In genomic region chr17:75983501-75984181, GRCh38 we compare ENCODE assay signal across 2 cellular contexts.
A peak's percentile ranks its signal among the peaks of the same experiment; 100 is the strongest.
TF ChIP-seq lines count a peak whose summit lies in the region.

No MANE protein-coding gene starts in this region.

TF ChIP-seq in K562, 482 proteins besides CTCF, POLR2A, EP300 and RAD21 (continues in another document):
- TF ChIP-seq NCOA4 (IDR thresholded peaks at IDR 0.05; ENCODE audit: partially characterized antibody), result no peak
- TF ChIP-seq CBFA2T2 (conservative IDR thresholded peaks at IDR 0.05), result 0 out of 2 replicates have a peak, but pooled peaks have one; percentile 1
- no peak for TF ChIP-seq GTF2A2 (tag; IDR thresholded peaks at IDR 0.05)
- TF ChIP-seq NRF1 (conservative IDR thresholded peaks at IDR 0.05 in 1 of 2, IDR thresholded peaks at IDR 0.05 in 1 of 2), result 0 out of 4 replicates have a peak, but pooled peaks of 1 of the 2 experiments have one; percentile 19
- no peak for TF ChIP-seq HNRNPK (IDR thresholded peaks at IDR 0.05; ENCODE audit: low read depth, low read length, poor library complexity, severe bottlenecking)
- TF ChIP-seq ZFP36 (IDR thresholded peaks at IDR 0.05; ENCODE audit: low read depth, low read length, partially characterized antibody), result no peak
- no peak for TF ChIP-seq TBL1XR1 (IDR thresholded peaks at IDR 0.05; ENCODE audit: low read length in 2 of 2)
- no peak for TF ChIP-seq ZNF445 (CRISPR knock-in tag; IDR thresholded peaks at IDR 0.05; ENCODE audit: low read depth)
- TF ChIP-seq, protein P1, sequence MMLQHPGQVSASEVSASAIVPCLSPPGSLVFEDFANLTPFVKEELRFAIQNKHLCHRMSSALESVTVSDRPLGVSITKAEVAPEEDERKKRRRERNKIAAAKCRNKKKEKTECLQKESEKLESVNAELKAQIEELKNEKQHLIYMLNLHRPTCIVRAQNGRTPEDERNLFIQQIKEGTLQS (IDR thresholded peaks at IDR 0.05), result peak; percentile 80
- TF ChIP-seq, protein P1 (CRISPR knock-in tag; conservative IDR thresholded peaks at IDR 0.05), result no peak
- no peak for TF ChIP-seq PHB (CRISPR knock-in tag; IDR thresholded peaks at IDR 0.05)
- TF ChIP-seq ELF1 (tag; IDR thresholded peaks at IDR 0.05), result no peak
- TF ChIP-seq RCOR1 (IDR thresholded peaks at IDR 0.05; ENCODE audit: borderline replicate concordance in 1 of 2, low read depth in 2 of 2, low read length in 2 of 2), result peak in 1 of 2 experiments; percentile 9; a peak in 1 of 4 replicates
- no peak for TF ChIP-seq TCFL5 (CRISPR knock-in tag; conservative IDR thresholded peaks at IDR 0.05)
- TF ChIP-seq, protein P2, sequence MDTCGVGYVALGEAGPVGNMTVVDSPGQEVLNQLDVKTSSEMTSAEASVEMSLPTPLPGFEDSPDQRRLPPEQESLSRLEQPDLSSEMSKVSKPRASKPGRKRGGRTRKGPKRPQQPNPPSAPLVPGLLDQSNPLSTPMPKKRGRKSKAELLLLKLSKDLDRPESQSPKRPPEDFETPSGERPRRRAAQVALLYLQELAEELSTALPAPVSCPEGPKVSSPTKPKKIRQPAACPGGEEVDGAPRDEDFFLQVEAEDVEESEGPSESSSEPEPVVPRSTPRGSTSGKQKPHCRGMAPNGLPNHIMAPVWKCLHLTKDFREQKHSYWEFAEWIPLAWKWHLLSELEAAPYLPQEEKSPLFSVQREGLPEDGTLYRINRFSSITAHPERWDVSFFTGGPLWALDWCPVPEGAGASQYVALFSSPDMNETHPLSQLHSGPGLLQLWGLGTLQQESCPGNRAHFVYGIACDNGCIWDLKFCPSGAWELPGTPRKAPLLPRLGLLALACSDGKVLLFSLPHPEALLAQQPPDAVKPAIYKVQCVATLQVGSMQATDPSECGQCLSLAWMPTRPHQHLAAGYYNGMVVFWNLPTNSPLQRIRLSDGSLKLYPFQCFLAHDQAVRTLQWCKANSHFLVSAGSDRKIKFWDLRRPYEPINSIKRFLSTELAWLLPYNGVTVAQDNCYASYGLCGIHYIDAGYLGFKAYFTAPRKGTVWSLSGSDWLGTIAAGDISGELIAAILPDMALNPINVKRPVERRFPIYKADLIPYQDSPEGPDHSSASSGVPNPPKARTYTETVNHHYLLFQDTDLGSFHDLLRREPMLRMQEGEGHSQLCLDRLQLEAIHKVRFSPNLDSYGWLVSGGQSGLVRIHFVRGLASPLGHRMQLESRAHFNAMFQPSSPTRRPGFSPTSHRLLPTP (IDR thresholded peaks at IDR 0.05; ENCODE audit: borderline replicate concordance, extremely low read depth, insufficient read length), result no peak
- no peak for TF ChIP-seq HDGF (IDR thresholded peaks at IDR 0.05)
- peak; percentile 72 to 81 for TF ChIP-seq MNT (conservative IDR thresholded peaks at IDR 0.05)
- TF ChIP-seq HMBOX1 (IDR thresholded peaks at IDR 0.05), result 0 out of 2 replicates have a peak, but pooled peaks have one; percentile 32
- no peak for TF ChIP-seq FOXA1 (IDR thresholded peaks at IDR 0.05; ENCODE audit: borderline replicate concordance)
- 0 out of 2 replicates have a peak, but pooled peaks have one; percentile 30 for TF ChIP-seq RAD51 (IDR thresholded peaks at IDR 0.05; ENCODE audit: borderline replicate concordance, low read depth)
- TF ChIP-seq ZNF395 (CRISPR knock-in tag; IDR thresholded peaks at IDR 0.05), result no peak
- TF ChIP-seq GATA2 (CRISPR knock-in tag; IDR thresholded peaks at IDR 0.05), result peak; percentile 35
- TF ChIP-seq TCF7L2 (IDR thresholded peaks at IDR 0.05; ENCODE audit: low read depth, low read length), result no peak
- peak; percentile 62 for TF ChIP-seq MEIS2 (IDR thresholded peaks at IDR 0.05; ENCODE audit: partially characterized antibody)
- no peak for TF ChIP-seq SIN3B (IDR thresholded peaks at IDR 0.05; ENCODE audit: low read depth)

TF ChIP-seq in HEK293T, 16 proteins besides CTCF, POLR2A, EP300 and RAD21:
- TF ChIP-seq ZNF384 (IDR thresholded peaks at IDR 0.05) (no peak), FOXK2 (IDR thresholded peaks at IDR 0.05) (no peak), L3MBTL2 (conservative IDR thresholded peaks at IDR 0.05) (no peak; the same call in 1 of the 2 replicates), SUZ12 (IDR thresholded peaks at IDR 0.05) (no peak)
